In the genomic region with DNA sequence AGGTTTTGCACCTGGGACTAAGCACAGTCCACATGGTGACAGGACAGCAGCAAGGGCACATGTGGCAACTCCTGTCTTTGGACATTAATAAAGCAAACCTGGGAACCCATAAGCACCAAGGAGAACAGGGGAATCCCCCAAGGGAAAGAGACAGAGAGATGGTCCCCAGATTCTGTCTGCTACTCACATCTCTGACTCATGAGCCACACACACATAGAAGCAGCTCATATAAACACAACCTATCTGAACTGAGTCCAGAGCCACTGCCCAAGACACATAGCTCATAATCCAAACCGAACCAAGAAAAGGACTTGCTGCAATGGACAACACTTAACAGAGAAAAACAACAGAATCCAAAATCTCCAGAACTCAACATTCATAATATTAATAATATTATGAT, we compare ENCODE assay signal across 26 cellular contexts.
A peak's percentile ranks its signal among the peaks of the same experiment; 100 is the strongest.
DNase-seq lines count a peak whose midpoint lies in the region; ATAC-seq and TF ChIP-seq lines count a peak whose summit lies in the region.
"Had no signal": no experiment of that assay in that cellular context is flagged by ENCODE, and none has a peak within 500 bp of the region (broad histone marks: within the 10 kb centered on the region; RNA-seq: fewer than 3 reads in every experiment).

No MANE protein-coding gene starts in this region.

- no peak for TF ChIP-seq CTCF in foreskin fibroblast (IDR thresholded peaks at IDR 0.05; ENCODE audit: low read depth, low read length)

- no peak overlapping the region for H3K4me3 ChIP-seq in foreskin fibroblast (ENCODE audit: low read depth in 1 of 2, low read length in 2 of 2)
- H3K4me3 ChIP-seq: body of pancreas, esophagus muscularis mucosa, ovary, right atrium auricular region, thoracic aorta, vagina had no signal

- peak; percentile 17 for DNase-seq in A172 (ENCODE audit: low spot score)
- DNase-seq in ELR (ENCODE audit: low read depth), result peak; percentile 53
- peak; percentile 17 for DNase-seq in RPMI7951 (ENCODE audit: low read depth)
- DNase-seq in foreskin fibroblast, result peak; percentile 6 to 18
- DNase-seq in activated CD8-positive, alpha-beta memory T cell treated with anti-CD3 and anti-CD28 coated beads, Interleukin-2, amount 50 U/mL, for 4 hours, result no peak
- DNase-seq in kidney glomerular epithelial cell (lab: John Stamatoyannopoulos, UW), result no peak
- no peak for DNase-seq in stimulated activated CD4-positive, alpha-beta T cell treated with anti-CD3 and anti-CD28 coated beads, Interleukin-4, amount 100 ng/mL, for 4 hours
- DNase-seq: activated CD4-positive, alpha-beta T cell treated with anti-CD3 and anti-CD28 coated beads for 48 hours; activated CD8-positive, alpha-beta memory T cell treated with anti-CD3 and anti-CD28 coated beads, Interleukin-2, amount 10 ng/mL, durations not matched to agents 7 days and 5 days; activated naive CD4-positive, alpha-beta T cell treated with anti-CD3 and anti-CD28 coated beads, Interleukin-2, amount 10 ng/mL, durations not matched to agents 7 days and 5 days; body of pancreas; effector CD4-positive, alpha-beta T cell; islet precursor cell; NCI-H1694 treated with DMSO at 0.1 percent for 48 hours; NCI-H526; ovary; SK-N-SH; stimulated activated CD4-positive, alpha-beta T cell treated with anti-CD3 and anti-CD28 coated beads, Interleukin-4, amount 100 ng/mL, for 24 hours; stimulated activated naive CD4-positive, alpha-beta T cell treated with Interleukin-2 at 50 U/mL for 16 hours; T-helper 17 cell had no signal

- no peak for ATAC-seq in HG02970 (IDR thresholded peaks at IDR 0.05; ENCODE audit: low FRiP score, unreplicated experiment)
- ATAC-seq: activated CD8-positive, alpha-beta memory T cell treated with anti-CD3 and anti-CD28 coated beads, Interleukin-2, amount 10 ng/mL, durations not matched to agents 7 days and 5 days; body of pancreas; natural killer cell treated with Interleukin-12 subunit alpha and Interleukin-12 subunit beta and Interleukin-15 and Interleukin-18, amount 100 ng/mL, for 72 hours; T-helper 17 cell had no signal

Comparison
In these comparisons a context has a peak if more than half of its experiments do, and no peak if none do; other contexts are left out.
1. DNase-seq: peak in A172 (single experiment), ELR (single experiment), RPMI7951 (single experiment) and foreskin fibroblast (2 of 2); none in activated CD8-positive, alpha-beta memory T cell treated with anti-CD3 and anti-CD28 coated beads, Interleukin-2, amount 50 U/mL, for 4 hours (single experiment), kidney glomerular epithelial cell (single experiment) and stimulated activated CD4-positive, alpha-beta T cell treated with anti-CD3 and anti-CD28 coated beads, Interleukin-4, amount 100 ng/mL, for 4 hours (0 of 2).